Comparison of ENCODE assay signal across 28 cellular contexts in genomic region chr4:76806336-76806735, GRCh38.
"Had no signal": no experiment of that assay in that cellular context is flagged by ENCODE, and none has a peak within 500 bp of the region (broad histone marks: within the 10 kb centered on the region; RNA-seq: fewer than 3 reads in every experiment).

No MANE protein-coding gene starts in this region.

- H3K4me2 ChIP-seq: smooth muscle cell had no signal

- H3K4me3 ChIP-seq: colonic mucosa, esophagus muscularis mucosa, lower lobe of right lung, mucosa of descending colon, prostate gland, right atrium auricular region, smooth muscle cell, suprapubic skin, transverse colon, vagina had no signal

- ATAC-seq: left colon; left ventricle myocardium superior; lower lobe of right lung; mucosa of descending colon; naive thymus-derived CD4-positive, alpha-beta T cell; sciatic nerve; stimulated activated naive CD8-positive, alpha-beta T cell treated with anti-CD3 and anti-CD28 coated beads, Interleukin-15, amount 100 ng/mL, for 72 hours had no signal

- H3K9me3 ChIP-seq: colonic mucosa, mucosa of descending colon, prostate gland, suprapubic skin, transverse colon, vagina had no signal

- DNase-seq: colonic mucosa; effector CD8-positive, alpha-beta T cell; endodermal cell; hypothalamus; immature natural killer cell; islet precursor cell; kidney glomerular epithelial cell; left colon; left ventricle myocardium superior; lower lobe of right lung; mucosa of descending colon; naive thymus-derived CD4-positive, alpha-beta T cell; nephron progenitor cell; nucleus accumbens; stimulated activated CD4-positive, alpha-beta T cell treated with anti-CD3 and anti-CD28 coated beads, Interleukin-12 subunit alpha, Interleukin-12 subunit beta, amount 100 ng/mL, for 4 hours; stimulated activated CD4-positive, alpha-beta T cell treated with anti-CD3 and anti-CD28 coated beads, Interleukin-1b, Interleukin-23, amount 100 ng/mL, for 48 hours; stimulated activated CD4-positive, alpha-beta T cell treated with anti-CD3 and anti-CD28 coated beads, Interleukin-4, amount 100 ng/mL, for 1 hour; stimulated activated CD8-positive, alpha-beta memory T cell treated with anti-CD3 and anti-CD28 coated beads, Interleukin-4, amount 100 ng/mL, for 48 hours; stimulated activated naive CD4-positive, alpha-beta T cell; stimulated activated naive CD8-positive, alpha-beta T cell treated with anti-CD3 and anti-CD28 coated beads, Interleukin-15, amount 100 ng/mL, for 72 hours; transverse colon had no signal

- H3K27me3 ChIP-seq: colonic mucosa, esophagus muscularis mucosa, right atrium auricular region, suprapubic skin, transverse colon, vagina had no signal

- H3K27ac ChIP-seq: colonic mucosa, esophagus muscularis mucosa, lower lobe of right lung, prostate gland, right atrium auricular region, suprapubic skin, transverse colon, vagina had no signal

- H3K4me1 ChIP-seq: colonic mucosa, prostate gland, transverse colon had no signal

- H3K36me3 ChIP-seq: colonic mucosa, esophagus muscularis mucosa, lower lobe of right lung, prostate gland, right atrium auricular region, suprapubic skin, transverse colon, vagina had no signal
